Comparison of ENCODE assay signal across 1 cellular context in genomic region chr11:69509381-69509780, GRCh38.
TF ChIP-seq lines count a peak whose summit lies in the region.

No MANE protein-coding gene starts in this region.

TF ChIP-seq in H1, 55 proteins besides CTCF, POLR2A, EP300 and RAD21:
- TF ChIP-seq JUN (IDR thresholded peaks at IDR 0.05; ENCODE audit: low read depth, low read length): no peak
- no peak for TF ChIP-seq RNF2 (IDR thresholded peaks at IDR 0.05; ENCODE audit: borderline replicate concordance, low read depth, low read length, missing control alignments, poor library complexity, severe bottlenecking)
- no peak for TF ChIP-seq EZH2 (IDR thresholded peaks at IDR 0.05; ENCODE audit: low read depth, low read length, severe bottlenecking)
- TF ChIP-seq, protein P1, sequence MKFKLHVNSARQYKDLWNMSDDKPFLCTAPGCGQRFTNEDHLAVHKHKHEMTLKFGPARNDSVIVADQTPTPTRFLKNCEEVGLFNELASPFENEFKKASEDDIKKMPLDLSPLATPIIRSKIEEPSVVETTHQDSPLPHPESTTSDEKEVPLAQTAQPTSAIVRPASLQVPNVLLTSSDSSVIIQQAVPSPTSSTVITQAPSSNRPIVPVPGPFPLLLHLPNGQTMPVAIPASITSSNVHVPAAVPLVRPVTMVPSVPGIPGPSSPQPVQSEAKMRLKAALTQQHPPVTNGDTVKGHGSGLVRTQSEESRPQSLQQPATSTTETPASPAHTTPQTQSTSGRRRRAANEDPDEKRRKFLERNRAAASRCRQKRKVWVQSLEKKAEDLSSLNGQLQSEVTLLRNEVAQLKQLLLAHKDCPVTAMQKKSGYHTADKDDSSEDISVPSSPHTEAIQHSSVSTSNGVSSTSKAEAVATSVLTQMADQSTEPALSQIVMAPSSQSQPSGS (IDR thresholded peaks at IDR 0.05; ENCODE audit: low read length): no peak
- TF ChIP-seq SUZ12 (IDR thresholded peaks at IDR 0.05; ENCODE audit: low read length): no peak
- TF ChIP-seq BCL11A (IDR thresholded peaks at IDR 0.05; ENCODE audit: low read depth in 2 of 2, low read length in 2 of 2): no peak
- TF ChIP-seq, protein P2, sequence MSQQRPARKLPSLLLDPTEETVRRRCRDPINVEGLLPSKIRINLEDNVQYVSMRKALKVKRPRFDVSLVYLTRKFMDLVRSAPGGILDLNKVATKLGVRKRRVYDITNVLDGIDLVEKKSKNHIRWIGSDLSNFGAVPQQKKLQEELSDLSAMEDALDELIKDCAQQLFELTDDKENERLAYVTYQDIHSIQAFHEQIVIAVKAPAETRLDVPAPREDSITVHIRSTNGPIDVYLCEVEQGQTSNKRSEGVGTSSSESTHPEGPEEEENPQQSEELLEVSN (IDR thresholded peaks at IDR 0.05): no peak
- TF ChIP-seq POU5F1 (IDR thresholded peaks at IDR 0.05; ENCODE audit: low read depth, low read length): no peak
- no peak for TF ChIP-seq CHD2 (IDR thresholded peaks at IDR 0.05; ENCODE audit: low read length)
- TF ChIP-seq RXRA (IDR thresholded peaks at IDR 0.05; ENCODE audit: insufficient read depth, low read depth, low read length): no peak
- no peak for TF ChIP-seq KDM5A (IDR thresholded peaks at IDR 0.05; ENCODE audit: low read length)
- no peak for TF ChIP-seq CHD1 (IDR thresholded peaks at IDR 0.05; ENCODE audit: low read depth, low read length)
- TF ChIP-seq KDM4A (IDR thresholded peaks at IDR 0.05; ENCODE audit: low read depth, low read length, severe bottlenecking): no peak
- TF ChIP-seq ZNF274 (IDR thresholded peaks at IDR 0.05; ENCODE audit: borderline replicate concordance, extremely low read depth, low read length): no peak
- TF ChIP-seq BACH1 (IDR thresholded peaks at IDR 0.05; ENCODE audit: low read length): no peak
- TF ChIP-seq KDM1A (IDR thresholded peaks at IDR 0.05; ENCODE audit: borderline replicate concordance, low read length): no peak
- TF ChIP-seq FOSL1 (IDR thresholded peaks at IDR 0.05; ENCODE audit: insufficient read depth, low read depth, low read length): no peak
- no peak for TF ChIP-seq CBX8 (IDR thresholded peaks at IDR 0.05; ENCODE audit: borderline replicate concordance, low read depth, low read length)
- no peak for TF ChIP-seq SP4 (IDR thresholded peaks at IDR 0.05; ENCODE audit: low read length)
TF ChIP-seq in H1: peak in this region for 0.
